In genomic region chr20:31722388-31723281, GRCh38 we compare ENCODE assay signal across 8 cellular contexts. TPM values are rescaled to one million over a fixed set of nuclear protein-coding genes. Genes with fewer than 3 reads are reported as not detected.
A peak's percentile ranks its signal among the peaks of the same experiment; 100 is the strongest.
DNase-seq lines count a peak whose midpoint lies in the region; ATAC-seq and TF ChIP-seq lines count a peak whose summit lies in the region.

Gene BCL2L1, minus strand, starts transcription at chr20:31722868. Its CDS starts 650 bp downstream, at chr20:31722218.

- H3K27me3 ChIP-seq in CD4-positive, alpha-beta T cell (ENCODE audit: control insufficient read depth, insufficient read depth, low read length): no peaks in the 10 kb centered on the region
- H3K27me3 ChIP-seq in adrenal gland (no peaks in the 10 kb centered on the region), heart left ventricle (no peaks in the 10 kb centered on the region), upper lobe of right lung (no peaks in the 10 kb centered on the region)

- TF ChIP-seq POLR2A in adrenal gland (IDR thresholded peaks at IDR 0.05): peak; percentile 52 to 71
- TF ChIP-seq POLR2A in heart left ventricle (IDR thresholded peaks at IDR 0.05): peak in 1 of 2 donors; percentile 72

- no peaks in the 10 kb centered on the region for H3K9me3 ChIP-seq in CD4-positive, alpha-beta T cell (ENCODE audit: control insufficient read depth, low read length)
- H3K9me3 ChIP-seq in adrenal gland (replicated peaks in 1 of 3): no peaks in the 10 kb centered on the region
- H3K9me3 ChIP-seq in heart left ventricle: no peaks in the 10 kb centered on the region
- H3K9me3 ChIP-seq in upper lobe of right lung: no peaks in the 10 kb centered on the region

- H3K4me3 ChIP-seq in adrenal gland (peak within 1 kb of the TSS; percentile 49 to 86 (median 74)), heart left ventricle (peak within 1 kb of the TSS; percentile 52 to 93 (median 82)), upper lobe of right lung (peak within 1 kb of the TSS; percentile 84)

- H3K4me1 ChIP-seq in adrenal gland (replicated peaks in 1 of 2) (peaks cover 35 to 45% of the 10 kb centered on the region in 2 donors), heart left ventricle (peaks cover 7 to 52% (median 29%) of the 10 kb centered on the region in 12 donors), upper lobe of right lung (peaks cover 28% of the 10 kb centered on the region)

- DNase-seq in CD4-positive, alpha-beta T cell: peak; percentile 36 to 62 (median 47)
- DNase-seq in NCI-H1105 (lab: John Stamatoyannopoulos, UW): peak; percentile 84
- peak; percentile 83 to 92 (median 89) for DNase-seq in adrenal gland
- peak; percentile 90 to 93 (median 91) for DNase-seq in heart left ventricle
- DNase-seq in posterior vena cava (ENCODE audit: low spot score): peak; percentile 95
- DNase-seq in upper lobe of right lung: peak; percentile 95

- H3K4me3 Mint-ChIP-seq in CD4-positive, alpha-beta T cell: peak within 1 kb of the TSS; percentile 97

- H3K36me3 Mint-ChIP-seq in CD4-positive, alpha-beta T cell (ENCODE audit: low read depth): peaks cover 29% of the 10 kb centered on the region

- no peak for TF ChIP-seq CTCF in CD4-positive, alpha-beta T cell (IDR thresholded peaks at IDR 0.05)
- peak; percentile 60 to 96 (median 88) for TF ChIP-seq CTCF in adrenal gland (IDR thresholded peaks at IDR 0.05)
- TF ChIP-seq CTCF in heart left ventricle (IDR thresholded peaks at IDR 0.05): peak; percentile 53 to 82 (median 67)
- peak; percentile 74 for TF ChIP-seq CTCF in upper lobe of right lung (IDR thresholded peaks at IDR 0.05)

- peaks cover 0 to 10% of the 10 kb centered on the region in 2 donors for H3K36me3 ChIP-seq in adrenal gland (replicated peaks in 1 of 2)
- H3K36me3 ChIP-seq in heart left ventricle: peaks cover 0 to 34% (median 7%) of the 10 kb centered on the region in 9 donors
- H3K36me3 ChIP-seq in upper lobe of right lung: peaks cover 19% of the 10 kb centered on the region

- H3K9me3 Mint-ChIP-seq in CD4-positive, alpha-beta T cell: no peaks in the 10 kb centered on the region

- intact Hi-C loops in CD4-positive, alpha-beta T cell (cut with DNase I, micrococcal nuclease): loop anchor here (1.0 to 5.0 kb wide), 6 partner anchors 45 to 162 kb away; partner anchors contain the start of gene ID1 (in 1 of the 2)
- intact Hi-C loops in T-helper 1 cell treated with Interleukin-12 subunit alpha and Interleukin-12 subunit beta and Interleukin-4 antibody, amounts not matched to agents 30 ng/mL and 1 ng/mL, for 36 hours (cut with micrococcal nuclease): loop anchor here (1.0 kb wide), 8 partner anchors 17 to 208 kb away; partner anchors contain the start of genes HM13, ID1 and TPX2
- intact Hi-C loops in adrenal gland (cut with DNase I): loop anchor here (2.0 to 5.0 kb wide), 3 partner anchors 55 to 150 kb away; no protein-coding TSS in a partner anchor
- intact Hi-C loops in heart left ventricle (cut with DNase I): loop anchor here in 8 of 10 donors (1.0 to 10.0 kb wide), 6 partner anchors 52 to 160 kb away; no protein-coding TSS in a partner anchor
- intact Hi-C loops in posterior vena cava (cut with DNase I): loop anchor here in 1 of 2 donors (5.0 to 10.0 kb wide), 2 partner anchors 158 to 1680 kb away; partner anchors contain the start of gene CDK5RAP1
- intact Hi-C loops in upper lobe of right lung (cut with DNase I): no loop called here

- POLR2A ChIA-PET in CD4-positive, alpha-beta T cell (lab: Charles Lee): interaction anchor here (1.0 to 7.5 kb wide), 9 partner anchors 12 to 150 kb away, joined by 3 to 114 read pairs (median 7); partner anchors contain the start of gene TPX2

- ATAC-seq in CD4-positive, alpha-beta T cell (ENCODE audit: poor library complexity): peak; percentile 41
- peak; percentile 23 for ATAC-seq in GM21786 (IDR thresholded peaks at IDR 0.05; ENCODE audit: unreplicated experiment)
- ATAC-seq in heart left ventricle: peak; percentile 75 to 84 (median 80)
- ATAC-seq in upper lobe of right lung: peak; percentile 79

- peaks cover 50% of the 10 kb centered on the region for H3K4me1 Mint-ChIP-seq in CD4-positive, alpha-beta T cell (ENCODE audit: low read depth)

- no peaks in the 10 kb centered on the region for H3K27me3 Mint-ChIP-seq in CD4-positive, alpha-beta T cell

- CTCF ChIA-PET in CD4-positive, alpha-beta T cell (lab: Charles Lee): interaction anchor here (0.9 to 7.2 kb wide), 10 partner anchors 11 to 208 kb away, joined by 3 to 197 read pairs (median 6); partner anchors contain the start of genes HM13 and TPX2

- H3K27ac Mint-ChIP-seq in CD4-positive, alpha-beta T cell: peak within 1 kb of the TSS; percentile 87

- 0 to 1% (median 0%) methylated on average over 17 to 43 of the region's 43 CpGs for WGBS in adrenal gland, 4 donors
- WGBS in heart left ventricle, 4 donors: 0 to 1% (median 0%) methylated on average over 23 to 43 of the region's 43 CpGs

- H3K27ac ChIP-seq in CD4-positive, alpha-beta T cell (ENCODE audit: low read depth, low read length): peak within 1 kb of the TSS; percentile 92
- peak within 1 kb of the TSS; percentile 96 to 99 (median 97) for H3K27ac ChIP-seq in adrenal gland
- H3K27ac ChIP-seq in heart left ventricle: peak within 1 kb of the TSS; percentile 93 to 100 (median 99)
- peak within 1 kb of the TSS; percentile 99 for H3K27ac ChIP-seq in upper lobe of right lung

RNA-seq across cellular contexts. Expression of gene BCL2L1, which starts in this region (rescaled TPM):
- 10 to 100 TPM; 11.8 to 11.9 TPM for total RNA-seq in CD4-positive, alpha-beta T cell
- total RNA-seq in T-helper 1 cell treated with Interleukin-12 subunit alpha and Interleukin-12 subunit beta and Interleukin-4 antibody, amounts not matched to agents 30 ng/mL and 1 ng/mL, for 36 hours: 141 TPM in 2 replicates
- 100 to 1,000 TPM in 2 of 8 donors, 10 to 100 TPM in 6; 53.8 to 143 (median 84.6) TPM for total RNA-seq in adrenal gland
- 10 to 100 TPM; 40.2 to 67.9 (median 40.8) TPM for polyA plus RNA-seq in adrenal gland
- total RNA-seq in heart left ventricle: 100 to 1,000 TPM in 1 of 9 donors, 10 to 100 TPM in 8; 32.2 to 176 (median 62.6) TPM
- polyA plus RNA-seq in heart left ventricle: 100 to 1,000 TPM in 1 of 2 donors, 10 to 100 TPM in 1; 43.1 to 217 TPM
- 10 to 100 TPM; 65.4 to 76.0 TPM for total RNA-seq in posterior vena cava
- 174 TPM for total RNA-seq in upper lobe of right lung

Comparison
In these comparisons a context has a peak if more than half of its experiments do, and no peak if none do; other contexts are left out.
1. Peak in every context shown above with its lines: DNase-seq, ATAC-seq, H3K4me3 ChIP-seq and H3K27ac ChIP-seq.
2. ATAC-seq: peak in every context shown above with its lines; median percentile 80 in heart left ventricle; 79 in upper lobe of right lung; 41 in CD4-positive, alpha-beta T cell; 23 in GM21786.